Comparison of ENCODE assay signal across 8 cellular contexts in the genomic region with DNA sequence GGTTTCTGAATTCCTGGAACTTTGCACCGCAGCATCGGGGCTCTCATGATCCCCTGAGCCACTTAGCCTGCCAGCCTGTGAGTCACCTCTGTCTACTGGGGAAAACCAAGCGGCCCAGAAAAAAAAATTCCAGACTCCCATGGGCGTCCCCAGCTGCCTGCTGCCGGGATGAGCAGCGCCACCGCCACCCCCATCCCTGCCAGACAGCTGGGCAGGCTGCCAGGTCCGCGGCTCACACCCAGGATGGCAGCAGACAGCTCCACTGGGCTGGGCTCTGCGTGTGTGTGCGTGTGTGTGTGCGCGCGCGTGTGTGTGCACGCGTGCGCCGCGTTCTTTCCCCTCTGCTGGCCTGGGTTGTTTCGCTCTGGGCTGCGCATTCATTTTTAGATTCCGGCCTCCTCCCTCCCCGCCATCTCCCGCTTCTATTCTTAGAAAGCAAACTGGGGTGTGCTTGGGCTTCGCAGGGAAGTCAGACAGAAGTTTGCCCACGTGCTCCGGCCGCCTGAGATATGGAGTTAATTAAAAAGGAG. TPM values are rescaled to one million over a fixed set of nuclear protein-coding genes. Genes with fewer than 3 reads are reported as not detected.
DNase-seq lines count a peak whose midpoint lies in the region; FAIRE-seq and TF ChIP-seq lines count a peak whose summit lies in the region.

No MANE protein-coding gene starts in this region.

- H3K9me3 ChIP-seq in OCI-LY7 (ENCODE audit: low read length) = no peaks in the 10 kb centered on the region

- no peak for TF ChIP-seq POLR2A in GM12891 (IDR thresholded peaks at IDR 0.05; ENCODE audit: low read depth, low read length)

- CTCF ChIA-PET in OCI-LY7 (lab: Charles Lee; ENCODE audit: unreplicated experiment) = no interaction called here

- BruUV-seq in OCI-LY7 (replicated peaks; lab: Mats Ljungman, UMichigan) = no TSS peak

- H3K27ac ChIP-seq in OCI-LY7 (ENCODE audit: low read depth, low read length, poor library complexity, severe bottlenecking) = no peak overlapping the region

- H3K9me2 ChIP-seq in OCI-LY7 (ENCODE audit: insufficient read depth, low read length) = no peaks in the 10 kb centered on the region

- no peaks in the 10 kb centered on the region for H3K27me3 ChIP-seq in H7 (ENCODE audit: control insufficient read depth, insufficient read depth, low read length)

- no peaks in the 10 kb centered on the region for H4K20me1 ChIP-seq in OCI-LY7 (ENCODE audit: insufficient read depth, low read length)

- no peak overlapping the region for H3K4me2 ChIP-seq in OCI-LY7 (ENCODE audit: low read length)

- no peak for TF ChIP-seq CTCF in OCI-LY7 (conservative IDR thresholded peaks at IDR 0.05; ENCODE audit: low read length)

- DNase-seq in GM12891 (ENCODE audit: insufficient read length, low spot score) (peak; percentile 55), M059J (ENCODE audit: low read depth) (peak; percentile 99), T-helper 1 cell (peak; percentile 14 to 52 (median 47)), amniotic stem cell (lab: John Stamatoyannopoulos, UW) (peak; percentile 73), hepatic stellate cell (ENCODE audit: low spot score) (peak; percentile 49), skeletal muscle cell (ENCODE audit: low read depth) (peak; percentile 32), H7 (no peak), OCI-LY7 (ENCODE audit: low spot score) (no peak)

- H3K4me3 ChIP-seq in skeletal muscle cell (ENCODE audit: low read depth, low read length) (peak overlapping the region; percentile 39), H7 (ENCODE audit: insufficient read depth, low read depth, low read length) (no peak overlapping the region), OCI-LY7 (ENCODE audit: low read depth, low read length, poor library complexity, severe bottlenecking) (no peak overlapping the region)

- FAIRE-seq in GM12891 (lab: Jason Lieb, UNC) = peak; percentile 5

- intact Hi-C loops in OCI-LY7 (cut with micrococcal nuclease; ENCODE audit: unreplicated experiment) = no loop called here

- POLR2A ChIA-PET in OCI-LY7 (lab: Charles Lee) = interaction anchor here (0.6 kb wide), 1 partner anchor 289 kb away, joined by 3 read pairs; no protein-coding TSS in a partner anchor

- no peaks in the 10 kb centered on the region for H3K36me3 ChIP-seq in H7 (replicated peaks; ENCODE audit: control insufficient read depth, insufficient read depth, low read length)
- H3K36me3 ChIP-seq in OCI-LY7 (ENCODE audit: insufficient read depth, low read length) = no peaks in the 10 kb centered on the region

- no peaks in the 10 kb centered on the region for H3K4me1 ChIP-seq in OCI-LY7 (ENCODE audit: insufficient read depth, low read length, poor library complexity, severe bottlenecking)

- H2AFZ ChIP-seq in OCI-LY7 (ENCODE audit: low read length) = no peak overlapping the region

- no peaks in the 10 kb centered on the region for H3K79me2 ChIP-seq in OCI-LY7 (ENCODE audit: insufficient read depth, low read depth, low read length)

TF ChIP-seq in GM12891, 5 proteins besides CTCF, POLR2A, EP300 and RAD21:
- no peak for TF ChIP-seq PAX5 (IDR thresholded peaks at IDR 0.05; ENCODE audit: insufficient read depth, low read length, severe bottlenecking)

RNA-seq across cellular contexts. Expression of a gene that starts 38.9 kb away (rescaled TPM):
- polyA plus RNA-seq in GM12891 (2012; ENCODE audit: low read depth, missing spikeins) = 2.8 TPM
- 7.5 and 14.6 TPM in 2 replicates for total RNA-seq in M059J (2014; rRNA removed; shearing (Covaris generic))
- 17.8 and 25.1 TPM in 2 replicates for total RNA-seq in H7 (2014; rRNA removed; shearing (Covaris generic))
- total RNA-seq in OCI-LY7 (2014; rRNA removed; shearing (Covaris generic)) = 1.4 and 1.8 TPM in 2 replicates
- total RNA-seq in OCI-LY7 (2022) = 3.7 and 4.3 TPM in 2 replicates

Comparison
In these comparisons a context has a peak if more than half of its experiments do, and no peak if none do; other contexts are left out.
1. DNase-seq: peak in GM12891 (single experiment), M059J (single experiment), T-helper 1 cell (5 of 5), amniotic stem cell (single experiment), hepatic stellate cell (single experiment) and skeletal muscle cell (single experiment); none in H7 (single experiment) and OCI-LY7 (single experiment).